ENCODE assay signal across 1 cellular context in genomic region chr10:5243521-5243987, GRCh38.
TF ChIP-seq lines count a peak whose summit lies in the region.

No MANE protein-coding gene starts in this region.

TF ChIP-seq in HepG2, 621 proteins besides CTCF, POLR2A, EP300 and RAD21 (continued from another document and continues in another):
- TF ChIP-seq ZNF503 (CRISPR knock-in tag; IDR thresholded peaks at IDR 0.05) (peak; percentile 89), HNRNPLL (IDR thresholded peaks at IDR 0.05; ENCODE audit: low read depth, low read length, poor library complexity, severe bottlenecking) (no peak), ZNF549 (CRISPR knock-in tag; IDR thresholded peaks at IDR 0.05) (no peak), ZSCAN9 (CRISPR knock-in tag; IDR thresholded peaks at IDR 0.05; ENCODE audit: borderline replicate concordance) (peak; percentile 59; the same call in 1 of the 2 replicates), KLF16 (CRISPR knock-in tag; IDR thresholded peaks at IDR 0.05) (peak in 1 of 2 experiments; percentile 56; a peak in 1 of 4 replicates), ETS1 (CRISPR knock-in tag; IDR thresholded peaks at IDR 0.05) (no peak), ZNF770 (CRISPR knock-in tag; IDR thresholded peaks at IDR 0.05) (no peak), HNRNPH1 (optimal IDR thresholded peaks at IDR 0.05; ENCODE audit: low read depth, low read length) (no peak), TFDP2 (CRISPR knock-in tag; IDR thresholded peaks at IDR 0.05) (no peak; the same call in 1 of the 2 replicates), SKIL (CRISPR knock-in tag; IDR thresholded peaks at IDR 0.05; ENCODE audit: borderline replicate concordance) (peak; percentile 77; the same call in 1 of the 2 replicates), HDAC1 (CRISPR knock-in tag; IDR thresholded peaks at IDR 0.05) (peak; percentile 68), ZNF280D (CRISPR knock-in tag; IDR thresholded peaks at IDR 0.05) (peak; percentile 90), PATZ1 (CRISPR knock-in tag; IDR thresholded peaks at IDR 0.05) (peak; percentile 76), IRX3 (CRISPR knock-in tag; IDR thresholded peaks at IDR 0.05; ENCODE audit: borderline replicate concordance, low read depth) (no peak), HDAC6 (IDR thresholded peaks at IDR 0.05; ENCODE audit: low read depth, low read length) (no peak), TEAD2 (CRISPR knock-in tag; IDR thresholded peaks at IDR 0.05) (no peak), ZSCAN30 (CRISPR knock-in tag; IDR thresholded peaks at IDR 0.05) (no peak), ZNF24 (IDR thresholded peaks at IDR 0.05) (0 out of 2 replicates have a peak, but pooled peaks have one; percentile 77), SALL2 (CRISPR knock-in tag; IDR thresholded peaks at IDR 0.05) (peak; percentile 51; the same call in 1 of the 2 replicates), TCF12 (IDR thresholded peaks at IDR 0.05) (no peak), TCF12 (CRISPR knock-in tag; IDR thresholded peaks at IDR 0.05) (peak; percentile 84; the same call in 1 of the 2 replicates), CHD4 (IDR thresholded peaks at IDR 0.05; ENCODE audit: borderline replicate concordance, low read length) (peak; percentile 32; the same call in 1 of the 2 replicates), FOXA1 (IDR thresholded peaks at IDR 0.05) (peak; percentile 94), FOXA1 (CRISPR knock-in tag; IDR thresholded peaks at IDR 0.05) (peak; percentile 97), ZBED4 (CRISPR knock-in tag; IDR thresholded peaks at IDR 0.05; ENCODE audit: borderline replicate concordance) (peak; percentile 35; the same call in 1 of the 2 replicates), GATA4 (IDR thresholded peaks at IDR 0.05; ENCODE audit: borderline replicate concordance, low read depth) (peak; percentile 84), ZNF446 (CRISPR knock-in tag; IDR thresholded peaks at IDR 0.05) (no peak), SP1 (IDR thresholded peaks at IDR 0.05) (no peak), SP1 (CRISPR knock-in tag; IDR thresholded peaks at IDR 0.05) (no peak), TGIF2 (CRISPR knock-in tag; IDR thresholded peaks at IDR 0.05) (no peak), ZNF839 (CRISPR knock-in tag; IDR thresholded peaks at IDR 0.05; ENCODE audit: borderline replicate concordance) (no peak), ZNF451 (CRISPR knock-in tag; IDR thresholded peaks at IDR 0.05) (no peak), ZNF879 (CRISPR knock-in tag; IDR thresholded peaks at IDR 0.05) (no peak), ZNF264 (CRISPR knock-in tag; IDR thresholded peaks at IDR 0.05) (peak; percentile 69; the same call in 1 of the 2 replicates), NR2F6 (IDR thresholded peaks at IDR 0.05) (peak; percentile 82), NR2F6 (CRISPR knock-in tag; IDR thresholded peaks at IDR 0.05) (peak; percentile 84), ZBTB49 (CRISPR knock-in tag; IDR thresholded peaks at IDR 0.05; ENCODE audit: borderline replicate concordance) (no peak), ESRRA (CRISPR knock-in tag; IDR thresholded peaks at IDR 0.05; ENCODE audit: low read depth) (peak; percentile 73; the same call in 1 of the 2 replicates), CREB3 (CRISPR knock-in tag; IDR thresholded peaks at IDR 0.05) (no peak), ZNF547 (CRISPR knock-in tag; IDR thresholded peaks at IDR 0.05) (no peak), ZNF629 (CRISPR knock-in tag; conservative IDR thresholded peaks at IDR 0.05) (no peak)
